ENCODE assay signal across 9 cellular contexts in the genomic region with DNA sequence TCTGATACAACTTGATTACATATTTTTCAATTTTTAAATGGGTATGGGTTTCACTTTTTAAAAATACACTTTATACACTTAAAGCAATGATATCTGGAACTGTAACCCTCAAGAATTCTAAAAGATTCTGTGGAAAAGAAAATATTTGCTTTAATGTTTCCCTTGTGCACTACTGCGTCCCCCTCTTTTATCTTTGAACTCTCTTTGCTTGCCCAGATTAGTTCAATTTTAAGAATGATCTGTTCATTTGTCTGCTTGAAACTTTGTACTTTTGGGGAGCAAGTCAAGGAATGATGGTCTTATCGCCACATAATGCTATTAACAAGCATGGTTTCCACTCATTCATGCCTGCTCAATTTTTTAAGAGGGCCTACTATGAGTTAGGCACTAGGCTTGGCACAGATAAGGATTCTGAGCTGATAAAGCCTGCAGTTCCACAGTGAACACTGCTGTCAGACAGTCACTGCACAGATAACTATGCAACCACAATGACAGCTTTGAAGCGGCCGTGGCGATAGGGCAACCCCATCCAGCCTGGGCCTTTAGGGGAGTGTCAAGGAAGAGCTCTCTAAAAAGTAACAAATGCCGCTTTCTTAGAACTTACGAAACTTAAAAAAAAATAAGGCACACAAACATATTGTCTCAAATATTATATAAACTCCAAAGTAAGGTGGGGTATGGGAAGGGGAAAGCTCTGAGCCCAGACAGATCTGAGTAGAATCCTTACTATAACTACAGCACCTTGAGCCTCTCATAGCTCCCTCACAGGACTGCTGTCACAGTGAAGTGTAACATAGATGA. TPM values are rescaled to one million over a fixed set of nuclear protein-coding genes. Genes with fewer than 3 reads are reported as not detected.
A peak's percentile ranks its signal among the peaks of the same experiment; 100 is the strongest.
DNase-seq lines count a peak whose midpoint lies in the region; ATAC-seq and TF ChIP-seq lines count a peak whose summit lies in the region.
"Had no signal": no experiment of that assay in that cellular context is flagged by ENCODE, and none has a peak within 500 bp of the region (broad histone marks: within the 10 kb centered on the region; RNA-seq: fewer than 3 reads in every experiment).

No MANE protein-coding gene starts in this region.

- no peak for TF ChIP-seq CTCF in omental fat pad (IDR thresholded peaks at IDR 0.05)

- no peaks in the 10 kb centered on the region for H3K9me3 ChIP-seq in SJSA1 (replicated peaks)

- no peak overlapping the region for H3K4me3 ChIP-seq in SJSA1
- H3K4me3 ChIP-seq: lung had no signal

- DNase-seq in CD1c-positive myeloid dendritic cell (ENCODE audit: extremely low spot score) (peak; percentile 29), SJSA1 (ENCODE audit: low read depth in 1 of 2, low spot score in 2 of 2) (no peak), midbrain (lab: John Stamatoyannopoulos, UW) (peak; percentile 26), NCI-H1417 treated with DMSO at 0.1 percent for 48 hours (lab: John Stamatoyannopoulos, UW) (no peak), omental fat pad (ENCODE audit: low spot score) (no peak)
- DNase-seq in activated gamma-delta T cell treated with anti-CD3 and anti-CD28 coated beads, Interleukin-2, amount 50 U/mL, for 16 hours (ENCODE audit: low read depth), result peak; percentile 41

- ATAC-seq in HG03378 (IDR thresholded peaks at IDR 0.05; ENCODE audit: unreplicated experiment) (no peak), HG03280 (IDR thresholded peaks at IDR 0.05; ENCODE audit: unreplicated experiment) (no peak), omental fat pad (ENCODE audit: low FRiP score) (no peak)

- peaks cover 4% of the 10 kb centered on the region; the same call in 1 of the 2 replicates for H3K36me3 ChIP-seq in SJSA1

- H3K4me1 ChIP-seq in SJSA1 (replicated peaks), result peaks cover 82% of the 10 kb centered on the region

- peak overlapping the region; percentile 71 for H3K27ac ChIP-seq in SJSA1

- H3K27me3 ChIP-seq in SJSA1 (replicated peaks), result no peaks in the 10 kb centered on the region

RNA-seq across cellular contexts. Expression of gene FYN, which starts 29.7 kb away (rescaled TPM):
- total RNA-seq in SJSA1 (2014; rRNA removed; shearing (Covaris generic)), result 36.7 and 53.4 TPM in 2 replicates
- 100 to 1,000 TPM; 108 to 281 (median 186) TPM for total RNA-seq in omental fat pad

Comparison
In these comparisons a context has a peak if more than half of its experiments do, and no peak if none do; other contexts are left out.
1. DNase-seq: peak in CD1c-positive myeloid dendritic cell (single experiment), activated gamma-delta T cell treated with anti-CD3 and anti-CD28 coated beads, Interleukin-2, amount 50 U/mL, for 16 hours (single experiment) and midbrain (single experiment); none in SJSA1 (0 of 2), NCI-H1417 treated with DMSO at 0.1 percent for 48 hours (single experiment) and omental fat pad (single experiment).